ENCODE assay signal across 12 cellular contexts in the genomic region with DNA sequence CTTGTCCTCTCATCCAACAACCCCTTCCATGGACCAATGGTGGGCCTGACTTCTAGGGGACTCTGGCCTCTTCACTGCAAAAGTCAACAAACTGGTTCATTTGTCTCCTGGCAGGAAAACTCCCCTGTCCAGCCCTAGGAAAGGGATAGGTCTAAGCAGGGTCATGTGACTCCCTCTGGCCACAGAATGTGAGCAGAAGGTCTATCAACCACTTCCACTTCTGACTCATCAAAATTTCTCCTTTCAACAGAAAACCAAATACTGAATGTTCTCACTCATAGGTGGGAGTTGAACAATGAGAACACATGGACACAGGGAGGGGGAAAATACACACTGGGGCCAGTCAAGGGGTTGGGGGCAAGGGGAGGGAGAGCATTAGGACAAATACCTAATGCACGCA. TPM values are rescaled to one million over a fixed set of nuclear protein-coding genes. Genes with fewer than 3 reads are reported as not detected.
DNase-seq lines count a peak whose midpoint lies in the region; ATAC-seq, FAIRE-seq and TF ChIP-seq lines count a peak whose summit lies in the region.
"Had no signal": no experiment of that assay in that cellular context is flagged by ENCODE, and none has a peak within 500 bp of the region (broad histone marks: within the 10 kb centered on the region; RNA-seq: fewer than 3 reads in every experiment).

No MANE protein-coding gene starts in this region.

- 0% methylated on average over 1 of the region's 1 CpG for WGBS in HepG2 (ENCODE audit: low lambda C conversion rate)
- WGBS in right lobe of liver (ENCODE audit: insufficient coverage, low coverage, low lambda C conversion rate, missing lambda C conversion rate): 60% methylated on average over 1 of the region's 1 CpG
- WGBS in sigmoid colon, 2 donors: 94 to 95% methylated on average over 1 of the region's 1 CpG

- no peak overlapping the region for H3K4me3 Mint-ChIP-seq in WTC11
- no peak overlapping the region for H3K4me3 Mint-ChIP-seq in CD8-positive, alpha-beta T cell

- H3K9me3 ChIP-seq in HepG2 (ENCODE audit: low read length) (no peaks in the 10 kb centered on the region), right lobe of liver (no peaks in the 10 kb centered on the region), sigmoid colon (no peaks in the 10 kb centered on the region)
- no peaks in the 10 kb centered on the region for H3K9me3 ChIP-seq in CD8-positive, alpha-beta T cell (ENCODE audit: low read length)

- no peak for TF ChIP-seq RAD21 in HepG2 (CRISPR knock-in tag; IDR thresholded peaks at IDR 0.05)

- no peak overlapping the region for H3K27ac Mint-ChIP-seq in WTC11
- no peak overlapping the region for H3K27ac Mint-ChIP-seq in CD8-positive, alpha-beta T cell

- no peak overlapping the region for H3K4me3 ChIP-seq in HepG2 (replicated peaks in 1 of 3; ENCODE audit: insufficient read depth in 1 of 3, low read depth in 2 of 3, low read length in 3 of 3)
- H3K4me3 ChIP-seq in right lobe of liver: no peak overlapping the region
- no peak overlapping the region for H3K4me3 ChIP-seq in CD8-positive, alpha-beta T cell (ENCODE audit: low read depth, low read length)
- no peak overlapping the region for H3K4me3 ChIP-seq in sigmoid colon

- TF ChIP-seq POLR2A in HepG2 (IDR thresholded peaks at IDR 0.05; ENCODE audit: insufficient read depth in 1 of 2, low read depth in 2 of 2, low read length in 2 of 2) (no peak), right lobe of liver (IDR thresholded peaks at IDR 0.05) (no peak), sigmoid colon (IDR thresholded peaks at IDR 0.05) (no peak)

- H4K20me1 ChIP-seq in HepG2 (ENCODE audit: insufficient read depth, low read length): no peaks in the 10 kb centered on the region

- peak overlapping the region; percentile 73 for H3K4me2 ChIP-seq in HepG2 (ENCODE audit: low read depth, low read length)

- peaks cover 56% of the 10 kb centered on the region for H3K4me1 ChIP-seq in HepG2 (ENCODE audit: insufficient read depth, low read length)
- no peaks in the 10 kb centered on the region for H3K4me1 ChIP-seq in right lobe of liver
- no peaks in the 10 kb centered on the region for H3K4me1 ChIP-seq in CD8-positive, alpha-beta T cell (ENCODE audit: insufficient read depth, low read length)
- no peaks in the 10 kb centered on the region for H3K4me1 ChIP-seq in sigmoid colon

- peaks cover 1% of the 10 kb centered on the region; the same call in 1 of the 2 replicates for H3K36me3 Mint-ChIP-seq in WTC11
- H3K36me3 Mint-ChIP-seq in CD8-positive, alpha-beta T cell: no peaks in the 10 kb centered on the region

- TF ChIP-seq EP300 in HepG2 (IDR thresholded peaks at IDR 0.05; ENCODE audit: low read depth in 2 of 2, low read length in 2 of 2) (no peak), HepG2 (CRISPR knock-in tag; IDR thresholded peaks at IDR 0.05; ENCODE audit: borderline replicate concordance) (no peak), sigmoid colon (IDR thresholded peaks at IDR 0.05) (no peak)

- DNase-seq in HepG2 (ENCODE audit: low spot score): peak; percentile 83
- no peak for DNase-seq in right lobe of liver
- no peak for DNase-seq in WTC11 (ENCODE audit: low spot score)
- DNase-seq in CD8-positive, alpha-beta T cell: no peak
- DNase-seq in sigmoid colon: no peak
- no peak for DNase-seq in left ventricle myocardium superior
- DNase-seq in SIG-M5 (lab: John Stamatoyannopoulos, UW): no peak
- DNase-seq: activated CD4-positive, alpha-beta T cell treated with anti-CD3 and anti-CD28 coated beads for 48 hours; effector CD8-positive, alpha-beta T cell; occipital lobe had no signal

- H3K79me2 ChIP-seq in HepG2 (ENCODE audit: insufficient read depth, low read length): no peaks in the 10 kb centered on the region

- no TSS peak for BruUV-seq in HepG2 (replicated peaks; lab: Mats Ljungman, UMichigan)

- in situ Hi-C loops in HepG2 (cut with HindIII; ENCODE audit: extremely low pct_ligation_motif_present, low pct_unique_long_range_greater_than_20kb): no loop called here

- H2AFZ ChIP-seq in HepG2 (ENCODE audit: low read length): no peak overlapping the region

- H3K27me3 ChIP-seq in HepG2 (ENCODE audit: control insufficient read depth in 1 of 2, insufficient read depth in 2 of 2, low read length in 2 of 2): no peaks in the 10 kb centered on the region
- H3K27me3 ChIP-seq in right lobe of liver: no peaks in the 10 kb centered on the region
- H3K27me3 ChIP-seq in CD8-positive, alpha-beta T cell (ENCODE audit: insufficient read depth, low read length): no peaks in the 10 kb centered on the region
- H3K27me3 ChIP-seq in sigmoid colon: no peaks in the 10 kb centered on the region

- peaks cover 2% of the 10 kb centered on the region for H3K9me3 Mint-ChIP-seq in WTC11
- H3K9me3 Mint-ChIP-seq in CD8-positive, alpha-beta T cell: peaks cover 2% of the 10 kb centered on the region

- H3K4me1 Mint-ChIP-seq in WTC11: 0 out of 2 replicates have a peak, but pooled peaks cover 3% of the 10 kb centered on the region
- no peaks in the 10 kb centered on the region for H3K4me1 Mint-ChIP-seq in CD8-positive, alpha-beta T cell (ENCODE audit: low read depth)

- CTCF ChIA-PET in HepG2 (lab: Yijun Ruan, JAX; ENCODE audit: low intra/inter-chr PET ratio, low total read pairs) (no interaction called here), WTC11 (lab: Charles Lee) (no interaction called here)
- CTCF ChIA-PET in CD8-positive, alpha-beta T cell (lab: Charles Lee): no interaction called here

- ATAC-seq in HepG2: peak; percentile 82
- no peak for ATAC-seq in right lobe of liver
- ATAC-seq in HG03378 (IDR thresholded peaks at IDR 0.05; ENCODE audit: unreplicated experiment): peak; percentile 51
- ATAC-seq in WTC11: no peak
- no peak for ATAC-seq in CD8-positive, alpha-beta T cell
- no peak for ATAC-seq in left ventricle myocardium superior

- H3K27ac ChIP-seq in HepG2 (ENCODE audit: extremely low read length, insufficient read depth, low read length) (peak overlapping the region; percentile 54), right lobe of liver (no peak overlapping the region), sigmoid colon (no peak overlapping the region)
- no peak overlapping the region for H3K27ac ChIP-seq in CD8-positive, alpha-beta T cell (ENCODE audit: low read depth, low read length)

- POLR2A ChIA-PET in HepG2 (lab: Yijun Ruan, JAX): no interaction called here
- POLR2A ChIA-PET in WTC11 (lab: Charles Lee): no interaction called here
- POLR2A ChIA-PET in CD8-positive, alpha-beta T cell (lab: Charles Lee): no interaction called here

- intact Hi-C loops in HepG2 (cut with micrococcal nuclease; ENCODE audit: unreplicated experiment) (no loop called here), right lobe of liver (cut with DNase I) (no loop called here), sigmoid colon (cut with DNase I) (no loop called here), left ventricle myocardium superior (cut with micrococcal nuclease) (no loop called here)
- intact Hi-C loops in CD8-positive, alpha-beta T cell (cut with DNase I, micrococcal nuclease): no loop called here

- no peak overlapping the region for H3K9ac ChIP-seq in HepG2 (ENCODE audit: insufficient read depth, low read depth, low read length)

- H3K27me3 Mint-ChIP-seq in WTC11 (ENCODE audit: low read depth): no peaks in the 10 kb centered on the region
- peaks cover 7% of the 10 kb centered on the region for H3K27me3 Mint-ChIP-seq in CD8-positive, alpha-beta T cell (ENCODE audit: low read depth)

- FAIRE-seq in HepG2 (lab: Jason Lieb, UNC): peak; percentile 87

- H3K36me3 ChIP-seq in HepG2 (replicated peaks in 1 of 2; ENCODE audit: control insufficient read depth in 1 of 2, insufficient read depth in 2 of 2, low read length in 2 of 2) (no peaks in the 10 kb centered on the region), right lobe of liver (no peaks in the 10 kb centered on the region), sigmoid colon (no peaks in the 10 kb centered on the region)
- no peaks in the 10 kb centered on the region for H3K36me3 ChIP-seq in CD8-positive, alpha-beta T cell (ENCODE audit: insufficient read depth, low read length)

- no peak for TF ChIP-seq CTCF in HepG2 (CRISPR knock-in tag; IDR thresholded peaks at IDR 0.05)
- no peak for TF ChIP-seq CTCF in right lobe of liver (IDR thresholded peaks at IDR 0.05)
- no peak for TF ChIP-seq CTCF in WTC11 (IDR thresholded peaks at IDR 0.05)
- TF ChIP-seq CTCF in CD8-positive, alpha-beta T cell (IDR thresholded peaks at IDR 0.05): no peak
- TF ChIP-seq CTCF in sigmoid colon (IDR thresholded peaks at IDR 0.05): no peak

TF ChIP-seq in HepG2, 621 proteins besides CTCF, POLR2A, EP300 and RAD21 (continues in another document):
- TF ChIP-seq ATF7-NPFF (CRISPR knock-in tag; IDR thresholded peaks at IDR 0.05; ENCODE audit: low read depth): no peak
- no peak for TF ChIP-seq CENPT (CRISPR knock-in tag; IDR thresholded peaks at IDR 0.05; ENCODE audit: low read depth)

RNA-seq across cellular contexts. Expression of a gene that starts 1.3 kb away (rescaled TPM):
- total RNA-seq in HepG2 (2016; rRNA removed; fragmentation: Illumina TruSeq; extraction: Trizol) (1.8 and 3.0 TPM in 2 replicates), right lobe of liver (not detected), WTC11 (2021) (not detected in 3 replicates), sigmoid colon (under 1 TPM in 1 of 4 donors, not detected in 3; 0.83 TPM), left ventricle myocardium superior (not detected)
- total RNA-seq in HepG2 (2016; cell fraction: cytosol; rRNA removed; fragmentation: Illumina TruSeq; extraction: Trizol; ENCODE audit: low read depth): 0.30 and 0.44 TPM in 2 replicates
- 2.1 and 3.1 TPM in 2 replicates for total RNA-seq in HepG2 (2016; cell fraction: insoluble cytoplasmic fraction; rRNA removed; fragmentation: Illumina TruSeq; extraction: Trizol)
- 1.0 and 1.8 TPM in 2 replicates for total RNA-seq in HepG2 (2016; cell fraction: membrane; rRNA removed; fragmentation: Illumina TruSeq; extraction: Trizol)
- 1.4 and 1.7 TPM in 2 replicates for total RNA-seq in HepG2 (2016; cell fraction: nucleus; rRNA removed; fragmentation: Illumina TruSeq; extraction: Trizol)
- polyA plus RNA-seq in HepG2 (2011; rRNA removed) (1.4 TPM in 2 replicates), sigmoid colon (10 to 100 TPM; 36.0 to 73.8 (median 46.8) TPM)
- polyA plus RNA-seq in HepG2 (2011; cell fraction: cytosol; rRNA removed): 1.2 TPM in 2 replicates
- polyA plus RNA-seq in HepG2 (2011; cell fraction: nucleus; rRNA removed): 0.88 and 1.2 TPM in 2 replicates
- polyA plus RNA-seq in HepG2 (2012): 2.0 and 3.0 TPM in 2 replicates
- 0.20 and 0.23 TPM in 2 replicates for polyA plus RNA-seq in HepG2 (2016; cell fraction: cytosol; fragmentation: Illumina TruSeq; extraction: Trizol; ENCODE audit: low read depth)
- 2.5 and 2.7 TPM in 2 replicates for polyA plus RNA-seq in HepG2 (2016; cell fraction: insoluble cytoplasmic fraction; fragmentation: Illumina TruSeq; extraction: Trizol; ENCODE audit: low read depth)
- 0.49 and 0.70 TPM in 2 replicates for polyA plus RNA-seq in HepG2 (2016; cell fraction: membrane; fragmentation: Illumina TruSeq; extraction: Trizol; ENCODE audit: low read depth)
- polyA plus RNA-seq in HepG2 (2016; cell fraction: nucleus; fragmentation: Illumina TruSeq; extraction: Trizol; ENCODE audit: insufficient read depth, low read depth): 1.5 and 1.6 TPM in 2 replicates
- polyA minus RNA-seq in HepG2 (2011; rRNA and poly(A)+ RNA removed; ENCODE audit: low replicate concordance): 3.5 TPM in 1 of 2 replicates, not detected in the other
- polyA minus RNA-seq in HepG2 (2011; cell fraction: cytosol; rRNA and poly(A)+ RNA removed): 1.2 TPM in 2 replicates
- polyA minus RNA-seq in HepG2 (2011; cell fraction: nucleus; rRNA and poly(A)+ RNA removed): 0.77 and 2.6 TPM in 2 replicates
- total RNA-seq in CD8-positive, alpha-beta T cell: not detected
- total RNA-seq: occipital lobe, urinary bladder had no signal
- polyA plus RNA-seq: urinary bladder had no signal

Comparison
In these comparisons a context has a peak if more than half of its experiments do, and no peak if none do; other contexts are left out.
1. ATAC-seq: peak in HepG2 (single experiment) and HG03378 (single experiment); none in right lobe of liver (0 of 4), WTC11 (single experiment), CD8-positive, alpha-beta T cell (single experiment) and left ventricle myocardium superior (single experiment).